10 cellular contexts compared by ENCODE assay signal in genomic region chr13:79492313-79492798, GRCh38.
DNase-seq lines count a peak whose midpoint lies in the region; ATAC-seq and TF ChIP-seq lines count a peak whose summit lies in the region.
"Had no signal": no experiment of that assay in that cellular context is flagged by ENCODE, and none has a peak within 500 bp of the region (broad histone marks: within the 10 kb centered on the region; RNA-seq: fewer than 3 reads in every experiment).

No MANE protein-coding gene starts in this region.

- peak overlapping the region; percentile 74 for H3K4me3 Mint-ChIP-seq in T-helper 2 cell treated with Interferon-gamma antibody and Interleukin-4, amounts not matched to agents 5 μg/mL and 100 μg/mL, for 36 hours

- H3K27me3 Mint-ChIP-seq in T-helper 2 cell treated with Interferon-gamma antibody and Interleukin-4, amounts not matched to agents 5 μg/mL and 100 μg/mL, for 36 hours (ENCODE audit: low read depth) = no peaks in the 10 kb centered on the region

- no peak for ATAC-seq in HG03025 (IDR thresholded peaks at IDR 0.05; ENCODE audit: low FRiP score, unreplicated experiment)

- H3K27ac ChIP-seq in epithelial cell of prostate = peak overlapping the region; percentile 96
- H3K27ac ChIP-seq: coronary artery, HL-60 had no signal

- H3K36me3 Mint-ChIP-seq in T-helper 2 cell treated with Interferon-gamma antibody and Interleukin-4, amounts not matched to agents 5 μg/mL and 100 μg/mL, for 36 hours (ENCODE audit: low read depth) = peaks cover 38% of the 10 kb centered on the region

- peaks cover 84% of the 10 kb centered on the region for H3K4me1 Mint-ChIP-seq in T-helper 2 cell treated with Interferon-gamma antibody and Interleukin-4, amounts not matched to agents 5 μg/mL and 100 μg/mL, for 36 hours (ENCODE audit: low read depth)

- DNase-seq in HEK293T (ENCODE audit: extremely low spot score) (no peak), epithelial cell of prostate (ENCODE audit: low read depth, low spot score) (no peak), CD1c-positive myeloid dendritic cell (ENCODE audit: extremely low spot score) (no peak), NCI-H1092 treated with DMSO at 0.1 percent for 48 hours (lab: John Stamatoyannopoulos, UW) (no peak)
- peak; percentile 62 for DNase-seq in T-helper 2 cell treated with Interferon-gamma antibody and Interleukin-4, amounts not matched to agents 5 μg/mL and 100 μg/mL, for 36 hours (ENCODE audit: low spot score)
- DNase-seq in stimulated activated CD4-positive, alpha-beta T cell treated with anti-CD3 and anti-CD28 coated beads, Interleukin-4, amount 100 ng/mL, for 1 hour = peak; percentile 28
- DNase-seq: T-helper 9 cell had no signal

- CTCF ChIA-PET in HEK293T (lab: Yijun Ruan, JAX) = no interaction called here

- no peaks in the 10 kb centered on the region for H3K9me3 Mint-ChIP-seq in T-helper 2 cell treated with Interferon-gamma antibody and Interleukin-4, amounts not matched to agents 5 μg/mL and 100 μg/mL, for 36 hours

- POLR2A ChIA-PET in HEK293T (lab: Yijun Ruan, JAX) = interaction anchor here (1.1 to 5.6 kb wide), 2 partner anchors 11 to 86 kb away, joined by 3 to 35 read pairs; partner anchors contain the start of genes NDFIP2 and RBM26

- H3K27ac Mint-ChIP-seq in T-helper 2 cell treated with Interferon-gamma antibody and Interleukin-4, amounts not matched to agents 5 μg/mL and 100 μg/mL, for 36 hours = peak overlapping the region; percentile 92

TF ChIP-seq in HEK293T, 16 proteins besides CTCF, POLR2A, EP300 and RAD21:
- TF ChIP-seq SUZ12 (IDR thresholded peaks at IDR 0.05) (no peak), ZNF384 (IDR thresholded peaks at IDR 0.05) (peak; percentile 4; the same call in 1 of the 2 replicates)

Comparison
In these comparisons a context has a peak if more than half of its experiments do, and no peak if none do; other contexts are left out.
1. DNase-seq: peak in T-helper 2 cell treated with Interferon-gamma antibody and Interleukin-4, amounts not matched to agents 5 μg/mL and 100 μg/mL, for 36 hours (single experiment) and stimulated activated CD4-positive, alpha-beta T cell treated with anti-CD3 and anti-CD28 coated beads, Interleukin-4, amount 100 ng/mL, for 1 hour (single experiment); none in HEK293T (single experiment), epithelial cell of prostate (single experiment), CD1c-positive myeloid dendritic cell (single experiment) and NCI-H1092 treated with DMSO at 0.1 percent for 48 hours (single experiment).